In genomic region chr9:34259315-34259714, GRCh38 we compare ENCODE assay signal across 23 cellular contexts.
DNase-seq lines count a peak whose midpoint lies in the region; ATAC-seq, FAIRE-seq and TF ChIP-seq lines count a peak whose summit lies in the region.
"Had no signal": no experiment of that assay in that cellular context is flagged by ENCODE, and none has a peak within 500 bp of the region (broad histone marks: within the 10 kb centered on the region; RNA-seq: fewer than 3 reads in every experiment).

No MANE protein-coding gene starts in this region.

- WGBS in K562 (ENCODE audit: insufficient coverage, low coverage, missing lambda C conversion rate): 89% methylated on average over 10 of the region's 10 CpGs

- peaks cover 47% of the 10 kb centered on the region; the same call in 2 of the 3 replicates for H3K36me3 ChIP-seq in K562 (ENCODE audit: control insufficient read depth, insufficient read depth, low read length)

- H4K20me1 ChIP-seq in K562 (replicated peaks; ENCODE audit: control insufficient read depth, insufficient read depth, low read length): no peaks in the 10 kb centered on the region

- no peak for TF ChIP-seq EP300 in K562 (IDR thresholded peaks at IDR 0.05; ENCODE audit: low read length)

- H3K4me3 Mint-ChIP-seq in nephron progenitor cell: no peak overlapping the region
- H3K4me3 Mint-ChIP-seq: CD8-positive, alpha-beta T cell; H9; HFFc6 had no signal

- H3K36me3 Mint-ChIP-seq in nephron progenitor cell (ENCODE audit: low read depth): peaks cover 8% of the 10 kb centered on the region

- no peaks in the 10 kb centered on the region for H3K79me2 ChIP-seq in K562 (ENCODE audit: control insufficient read depth, insufficient read depth, low read length)

- H3K9ac ChIP-seq in K562 (ENCODE audit: insufficient read depth in 1 of 2, low read depth in 2 of 2, low read length in 2 of 2): no peak overlapping the region
- H3K9ac ChIP-seq: GM23248 had no signal

- DNase-seq in Right ventricle myocardium superior: no peak
- DNase-seq in cardiac septum (ENCODE audit: low spot score): no peak
- no peak for DNase-seq in K562 (ENCODE audit: extremely low read depth in 1 of 4, low spot score in 3 of 4)
- no peak for DNase-seq in nephron progenitor cell
- no peak for DNase-seq in RKO (ENCODE audit: low spot score)
- no peak for DNase-seq in NCI-H2171 treated with DMSO at 0.1 percent for 48 hours (lab: John Stamatoyannopoulos, UW)
- DNase-seq in dedifferentiated amniotic fluid mesenchymal stem cell (ENCODE audit: extremely low spot score): no peak
- DNase-seq: Calu3; CD8-positive, alpha-beta T cell; DMS153; GM23248; H9; HFFc6; KBM-7; NCI-H1092 treated with DMSO at 0.1 percent for 48 hours; NCI-H1436 treated with DMSO at 0.1 percent for 48 hours; NCI-H2029 treated with DMSO at 0.1 percent for 48 hours; NCI-H345; NCI-H524; NCI-H774; Peyer's patch had no signal

- peaks cover 4% of the 10 kb centered on the region for H3K4me1 Mint-ChIP-seq in nephron progenitor cell
- H3K4me1 Mint-ChIP-seq: H9 had no signal

- TF ChIP-seq CTCF in K562 (IDR thresholded peaks at IDR 0.05 in 2 of 3, conservative IDR thresholded peaks at IDR 0.05 in 1 of 3; ENCODE audit: insufficient read depth in 2 of 3, low read depth in 1 of 3, low read length in 3 of 3): no peak
- no peak for TF ChIP-seq CTCF in nephron progenitor cell (IDR thresholded peaks at IDR 0.05)

- peak overlapping the region; percentile 68 for H3K27ac Mint-ChIP-seq in nephron progenitor cell
- H3K27ac Mint-ChIP-seq: CD8-positive, alpha-beta T cell; H9; HFFc6 had no signal

- no peaks in the 10 kb centered on the region for H3K9me3 Mint-ChIP-seq in nephron progenitor cell
- H3K9me3 Mint-ChIP-seq: CD8-positive, alpha-beta T cell; H9; HFFc6 had no signal

- H3K27me3 Mint-ChIP-seq in nephron progenitor cell (ENCODE audit: low read depth, poor library complexity): no peaks in the 10 kb centered on the region

- no peak overlapping the region for H2AFZ ChIP-seq in K562 (ENCODE audit: low read depth, low read length)
- H2AFZ ChIP-seq: GM23248 had no signal

- no peak for TF ChIP-seq POLR2A in K562 (conservative IDR thresholded peaks at IDR 0.05)

- H3K4me2 ChIP-seq in K562 (ENCODE audit: insufficient read depth, low read length): no peak overlapping the region

- intact Hi-C loops in Right ventricle myocardium superior (cut with DNase I) (loop anchor here (10.0 kb wide), 1 partner anchor 245 kb away; no protein-coding TSS in a partner anchor), cardiac septum (cut with DNase I) (loop anchor here (10.0 kb wide), 1 partner anchor 335 kb away; no protein-coding TSS in a partner anchor), K562 (cut with micrococcal nuclease) (loop anchor here (10.0 kb wide), 2 partner anchors 135 to 175 kb away; partner anchors contain the start of gene DCAF12)

- CTCF ChIA-PET in K562 (lab: Yijun Ruan, JAX; ENCODE audit: low intra/inter-chr PET ratio): no interaction called here

- H3K4me1 ChIP-seq in K562 (replicated peaks in 1 of 2; ENCODE audit: control insufficient read depth in 2 of 2, insufficient read depth in 2 of 2, low read length in 2 of 2): peaks cover 0 to under 1% of the 10 kb centered on the region in 2 experiments; a peak in 1 of 5 replicates
- H3K4me1 ChIP-seq: Peyer's patch had no signal

- ATAC-seq in Right ventricle myocardium superior (ENCODE audit: poor library complexity) (peak; percentile 30), K562 (no peak)
- ATAC-seq: CD8-positive, alpha-beta T cell; HepG2 had no signal

- H3K9me3 ChIP-seq in K562 (replicated peaks; ENCODE audit: control insufficient read depth, insufficient read depth, low read depth, low read length): no peaks in the 10 kb centered on the region
- H3K9me3 ChIP-seq: Peyer's patch had no signal

- FAIRE-seq in K562 (lab: Jason Lieb, UNC): no peak
- FAIRE-seq: GM12892, HepG2 had no signal

- H3K27me3 ChIP-seq in K562 (ENCODE audit: control insufficient read depth in 2 of 2, insufficient read depth in 2 of 2, low read length in 2 of 2): no peaks in the 10 kb centered on the region
- H3K27me3 ChIP-seq: Peyer's patch had no signal

- in situ Hi-C loops in K562 (cut with MboI): no loop called here

- BruUV-seq in K562 (replicated peaks; lab: Mats Ljungman, UMichigan): no TSS peak

- H3K4me3 ChIP-seq in K562: no peak overlapping the region
- H3K4me3 ChIP-seq: GM23248, Peyer's patch had no signal

- no peak overlapping the region for H3K27ac ChIP-seq in K562 (ENCODE audit: extremely low read depth, low read depth, low read length)
- H3K27ac ChIP-seq: GM23248, Peyer's patch had no signal

- POLR2A ChIA-PET in K562 (lab: Yijun Ruan, JAX): no interaction called here

- no peaks in the 10 kb centered on the region for H3K9me1 ChIP-seq in K562 (ENCODE audit: control insufficient read depth, insufficient read depth, low read length)

- no peak for TF ChIP-seq RAD21 in K562 (CRISPR knock-in tag; conservative IDR thresholded peaks at IDR 0.05 in 1 of 2, IDR thresholded peaks at IDR 0.05 in 1 of 2)

TF ChIP-seq in K562, 482 proteins besides CTCF, POLR2A, EP300 and RAD21:
- TF ChIP-seq NR3C1 (CRISPR knock-in tag; IDR thresholded peaks at IDR 0.05) (no peak), GATAD2B (IDR thresholded peaks at IDR 0.05; ENCODE audit: borderline replicate concordance) (no peak), ETV1 (tag; conservative IDR thresholded peaks at IDR 0.05; ENCODE audit: low read depth) (no peak), RUNX1 (IDR thresholded peaks at IDR 0.05; ENCODE audit: low read depth) (no peak), TGIF2 (CRISPR knock-in tag; IDR thresholded peaks at IDR 0.05) (no peak), SMC3 (conservative IDR thresholded peaks at IDR 0.05; ENCODE audit: insufficient read depth, low read depth, low read length) (no peak), RB1 (IDR thresholded peaks at IDR 0.05; ENCODE audit: low read depth) (no peak), FOSL1 (tag; conservative IDR thresholded peaks at IDR 0.05) (no peak)
- TF ChIP-seq, protein P1, sequence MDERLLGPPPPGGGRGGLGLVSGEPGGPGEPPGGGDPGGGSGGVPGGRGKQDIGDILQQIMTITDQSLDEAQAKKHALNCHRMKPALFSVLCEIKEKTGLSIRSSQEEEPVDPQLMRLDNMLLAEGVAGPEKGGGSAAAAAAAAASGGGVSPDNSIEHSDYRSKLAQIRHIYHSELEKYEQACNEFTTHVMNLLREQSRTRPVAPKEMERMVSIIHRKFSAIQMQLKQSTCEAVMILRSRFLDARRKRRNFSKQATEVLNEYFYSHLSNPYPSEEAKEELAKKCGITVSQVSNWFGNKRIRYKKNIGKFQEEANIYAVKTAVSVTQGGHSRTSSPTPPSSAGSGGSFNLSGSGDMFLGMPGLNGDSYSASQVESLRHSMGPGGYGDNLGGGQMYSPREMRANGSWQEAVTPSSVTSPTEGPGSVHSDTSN (CRISPR knock-in tag; IDR thresholded peaks at IDR 0.05; ENCODE audit: low read depth): no peak
- TF ChIP-seq, protein P1 (tag; conservative IDR thresholded peaks at IDR 0.05; ENCODE audit: low read depth): 0 out of 2 replicates have a peak, but pooled peaks have one; percentile 19
TF ChIP-seq in K562: peak in this region for 1.
